Comparison of ENCODE assay signal across 8 cellular contexts in genomic region chr17:79796570-79797491, GRCh38. TPM values are rescaled to one million over a fixed set of nuclear protein-coding genes. Genes with fewer than 3 reads are reported as not detected.
A peak's percentile ranks its signal among the peaks of the same experiment; 100 is the strongest.
DNase-seq lines count a peak whose midpoint lies in the region; ATAC-seq and TF ChIP-seq lines count a peak whose summit lies in the region.

Gene CBX8 (minus strand): TSS chr17:79797077. CDS start chr17:79796998, 79 bp downstream.

- H3K36me3 ChIP-seq in kidney epithelial cell (ENCODE audit: control insufficient read depth, insufficient read depth, low read length): no peaks in the 10 kb centered on the region

- H3K9me3 Mint-ChIP-seq in chondrocyte (ENCODE audit: low read depth): no peaks in the 10 kb centered on the region

- H3K27me3 Mint-ChIP-seq in chondrocyte (ENCODE audit: low read depth): peaks cover 26% of the 10 kb centered on the region

- peaks cover 60% of the 10 kb centered on the region for H3K27me3 ChIP-seq in kidney epithelial cell (ENCODE audit: control insufficient read depth, insufficient read depth, low read length)

- TF ChIP-seq CTCF in chondrocyte (IDR thresholded peaks at IDR 0.05) (peak; percentile 66), kidney epithelial cell (IDR thresholded peaks at IDR 0.05; ENCODE audit: insufficient read depth, low read length, poor library complexity, severe bottlenecking) (peak; percentile 5)

- DNase-seq in AG20443 (ENCODE audit: low spot score): peak; percentile 99
- DNase-seq in NCI-H460 (ENCODE audit: extremely low read depth, low read depth): peak; percentile 99
- DNase-seq in activated CD4-positive, alpha-beta T cell treated with anti-CD3 and anti-CD28 coated beads for 1 hour: peak; percentile 99
- peak; percentile 100 for DNase-seq in chondrocyte (ENCODE audit: low spot score)
- DNase-seq in kidney epithelial cell (ENCODE audit: low read depth): peak; percentile 89
- peak; percentile 100 for DNase-seq in stimulated activated CD4-positive, alpha-beta T cell treated with anti-CD3 and anti-CD28 coated beads, Interleukin-15, amount 100 ng/mL, for 24 hours

- peak within 1 kb of the TSS; percentile 84 for H3K4me3 ChIP-seq in kidney epithelial cell (ENCODE audit: low read depth, low read length)

- TF ChIP-seq POLR2A in GM19099 (IDR thresholded peaks at IDR 0.05; ENCODE audit: extremely low read depth, insufficient read length, low read depth): peak; percentile 62

- H3K36me3 Mint-ChIP-seq in chondrocyte (ENCODE audit: low read depth): peaks cover 1% of the 10 kb centered on the region

- H3K27ac Mint-ChIP-seq in chondrocyte (ENCODE audit: unreplicated experiment): peak within 1 kb of the TSS; percentile 94

- H3K4me3 Mint-ChIP-seq in chondrocyte (ENCODE audit: unreplicated experiment): peak within 1 kb of the TSS; percentile 79

- H3K4me1 Mint-ChIP-seq in chondrocyte (ENCODE audit: low read depth): peaks cover 47% of the 10 kb centered on the region

- ATAC-seq in HG03378 (IDR thresholded peaks at IDR 0.05; ENCODE audit: unreplicated experiment): peak; percentile 68

RNA-seq across cellular contexts. Expression of gene CBX8, which starts in this region (rescaled TPM):
- total RNA-seq in NCI-H460 (2014; rRNA removed; shearing (Covaris generic)): 7.8 and 11.0 TPM in 2 replicates
- 21.7 and 23.4 TPM in 2 replicates for polyA plus RNA-seq in NCI-H460 (2014; cell fraction: nucleus; rRNA removed)
- total RNA-seq in chondrocyte (4.6 to 8.3 TPM (median 6.1 TPM) in 3 replicates), kidney epithelial cell (2.5 and 2.7 TPM in 2 replicates)

Comparison
In these comparisons a context has a peak if more than half of its experiments do, and no peak if none do; other contexts are left out.
1. Peak in every context shown above with its lines: DNase-seq, ATAC-seq and H3K4me3 ChIP-seq.